In the genomic region with DNA sequence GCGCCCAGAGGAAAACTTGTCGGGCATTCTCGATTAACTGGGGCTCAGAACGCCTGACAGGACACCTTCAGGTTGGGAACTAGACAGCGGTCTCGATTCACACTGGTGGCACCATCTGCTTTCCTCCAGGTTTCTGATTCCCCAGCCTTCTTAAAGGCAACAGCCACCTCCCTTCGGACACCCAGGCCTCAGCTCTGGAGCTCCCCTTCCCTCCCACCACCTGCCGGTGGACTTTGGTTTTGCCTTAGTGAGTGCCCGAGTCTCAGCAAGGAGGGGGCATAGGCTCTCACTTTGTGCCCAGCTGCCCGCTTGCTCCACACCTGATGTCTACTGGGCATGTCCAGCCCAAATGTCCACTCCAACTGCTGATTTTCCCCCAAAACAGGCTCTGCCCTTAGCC, we compare ENCODE assay signal across 25 cellular contexts.
DNase-seq lines count a peak whose midpoint lies in the region; ATAC-seq and TF ChIP-seq lines count a peak whose summit lies in the region.
"Had no signal": no experiment of that assay in that cellular context is flagged by ENCODE, and none has a peak within 500 bp of the region (broad histone marks: within the 10 kb centered on the region; RNA-seq: fewer than 3 reads in every experiment).

No MANE protein-coding gene starts in this region.

- no peaks in the 10 kb centered on the region for H3K36me3 Mint-ChIP-seq in nephron (ENCODE audit: low read depth)
- H3K36me3 Mint-ChIP-seq in type B pancreatic cell: no peaks in the 10 kb centered on the region
- H3K36me3 Mint-ChIP-seq: brain had no signal

- no peaks in the 10 kb centered on the region for H3K4me1 Mint-ChIP-seq in stimulated activated naive CD8-positive, alpha-beta T cell treated with anti-CD3 and anti-CD28 coated beads, Interleukin-15, amount 100 ng/mL, for 72 hours
- H3K4me1 Mint-ChIP-seq in nephron: peaks cover 43% of the 10 kb centered on the region
- peaks cover 27% of the 10 kb centered on the region for H3K4me1 Mint-ChIP-seq in type B pancreatic cell (ENCODE audit: unreplicated experiment)
- H3K4me1 Mint-ChIP-seq: activated B cell treated with CpG ODN at 0.5 μM for 24 hours; activated naive CD8-positive, alpha-beta T cell treated with anti-CD3 and anti-CD28 coated beads, Interleukin-2, amount 50 U/mL, for 24 hours had no signal

- intact Hi-C loops in body of pancreas (cut with DNase I): no loop called here
- intact Hi-C loops in OCI-LY7 (cut with micrococcal nuclease; ENCODE audit: unreplicated experiment): no loop called here

- no peak overlapping the region for H3K4me3 Mint-ChIP-seq in stimulated activated naive CD8-positive, alpha-beta T cell treated with anti-CD3 and anti-CD28 coated beads, Interleukin-15, amount 100 ng/mL, for 72 hours
- H3K4me3 Mint-ChIP-seq in nephron: no peak overlapping the region
- H3K4me3 Mint-ChIP-seq in type B pancreatic cell: no peak overlapping the region
- H3K4me3 Mint-ChIP-seq: activated B cell treated with CpG ODN at 0.5 μM for 24 hours; activated naive CD8-positive, alpha-beta T cell treated with anti-CD3 and anti-CD28 coated beads, Interleukin-2, amount 50 U/mL, for 24 hours; brain; T-helper 2 cell treated with Interferon-gamma antibody and Interleukin-4, amounts not matched to agents 5 μg/mL and 100 μg/mL, for 36 hours had no signal

- H3K36me3 ChIP-seq in body of pancreas (replicated peaks in 1 of 2; ENCODE audit: insufficient read depth in 1 of 2, low read depth in 2 of 2) (peaks cover 0 to 3% of the 10 kb centered on the region in 2 donors), OCI-LY7 (ENCODE audit: insufficient read depth, low read length) (no peaks in the 10 kb centered on the region)
- H3K36me3 ChIP-seq: BE2C, vagina had no signal

- H3K27me3 Mint-ChIP-seq in stimulated activated naive CD8-positive, alpha-beta T cell treated with anti-CD3 and anti-CD28 coated beads, Interleukin-15, amount 100 ng/mL, for 72 hours: no peaks in the 10 kb centered on the region
- H3K27me3 Mint-ChIP-seq in nephron (ENCODE audit: low read depth) (peaks cover 14% of the 10 kb centered on the region), type B pancreatic cell (no peaks in the 10 kb centered on the region)
- H3K27me3 Mint-ChIP-seq: activated naive CD8-positive, alpha-beta T cell treated with anti-CD3 and anti-CD28 coated beads, Interleukin-2, amount 50 U/mL, for 24 hours had no signal

- H3K79me2 ChIP-seq in OCI-LY7 (ENCODE audit: insufficient read depth, low read depth, low read length): no peaks in the 10 kb centered on the region

- H3K9me3 ChIP-seq in body of pancreas: no peaks in the 10 kb centered on the region
- H3K9me3 ChIP-seq in OCI-LY7 (ENCODE audit: low read length): no peaks in the 10 kb centered on the region
- H3K9me3 ChIP-seq: BE2C, lower lobe of right lung, mucosa of descending colon, suprapubic skin, vagina had no signal

- POLR2A ChIA-PET in OCI-LY7 (lab: Charles Lee): interaction anchor here (0.6 kb wide), 1 partner anchor 30 kb away, joined by 3 read pairs; no protein-coding TSS in a partner anchor

- 79 to 80% methylated on average over 10 of the region's 10 CpGs for WGBS in body of pancreas, 2 donors

- ATAC-seq in stimulated activated naive CD8-positive, alpha-beta T cell treated with anti-CD3 and anti-CD28 coated beads, Interleukin-15, amount 100 ng/mL, for 72 hours: no peak
- ATAC-seq in stimulated activated naive CD8-positive, alpha-beta T cell treated with anti-CD3 and anti-CD28 coated beads, Interleukin-15, Interleukin-2, amounts not matched to agents 100 U/mL and 50 U/mL, for 24 hours: no peak
- peak; percentile 36 for ATAC-seq in body of pancreas
- ATAC-seq: activated naive CD8-positive, alpha-beta T cell treated with anti-CD3 and anti-CD28 coated beads, Interleukin-2, amount 50 U/mL, for 24 hours; lower lobe of right lung; mucosa of descending colon had no signal

- peak overlapping the region; percentile 10 to 15 for H3K27ac Mint-ChIP-seq in stimulated activated naive CD8-positive, alpha-beta T cell treated with anti-CD3 and anti-CD28 coated beads, Interleukin-15, amount 100 ng/mL, for 72 hours
- peak overlapping the region in 2 of 3 experiments; percentile 13 to 54 for H3K27ac Mint-ChIP-seq in nephron
- no peak overlapping the region for H3K27ac Mint-ChIP-seq in type B pancreatic cell
- H3K27ac Mint-ChIP-seq: activated B cell treated with CpG ODN at 0.5 μM for 24 hours; activated naive CD8-positive, alpha-beta T cell treated with anti-CD3 and anti-CD28 coated beads, Interleukin-2, amount 50 U/mL, for 24 hours; brain; T-helper 2 cell treated with Interferon-gamma antibody and Interleukin-4, amounts not matched to agents 5 μg/mL and 100 μg/mL, for 36 hours had no signal

- no peak for DNase-seq in stimulated activated naive CD8-positive, alpha-beta T cell treated with anti-CD3 and anti-CD28 coated beads, Interleukin-15, amount 100 ng/mL, for 72 hours
- DNase-seq in stimulated activated naive CD8-positive, alpha-beta T cell treated with anti-CD3 and anti-CD28 coated beads, Interleukin-15, Interleukin-2, amounts not matched to agents 100 U/mL and 50 U/mL, for 24 hours: no peak
- DNase-seq in body of pancreas: peak in 1 of 4 donors; percentile 52
- no peak for DNase-seq in type B pancreatic cell (ENCODE audit: extremely low spot score, unreplicated experiment)
- no peak for DNase-seq in KBM-7
- DNase-seq in activated naive CD4-positive, alpha-beta T cell (lab: John Stamatoyannopoulos, UW): no peak
- DNase-seq in OCI-LY7 (ENCODE audit: low spot score): no peak
- DNase-seq: activated B cell treated with CpG ODN at 0.5 μM for 24 hours; activated naive CD8-positive, alpha-beta T cell treated with anti-CD3 and anti-CD28 coated beads, Interleukin-2, amount 50 U/mL, for 24 hours; BE2C; DMS79 treated with DMSO at 0.1 percent for 48 hours; effector CD4-positive, alpha-beta T cell; hypothalamus; Karpas-422; lower lobe of right lung; mucosa of descending colon; NCI-H1694 treated with DMSO at 0.1 percent for 48 hours; NCI-H69; stimulated activated CD4-positive, alpha-beta T cell treated with anti-CD3 and anti-CD28 coated beads, Interleukin-1b, Interleukin-23, amount 100 ng/mL, for 48 hours had no signal

- no peaks in the 10 kb centered on the region for H4K20me1 ChIP-seq in OCI-LY7 (ENCODE audit: insufficient read depth, low read length)

- no peak overlapping the region for H3K4me3 ChIP-seq in body of pancreas
- no peak overlapping the region for H3K4me3 ChIP-seq in OCI-LY7 (ENCODE audit: low read depth, low read length, poor library complexity, severe bottlenecking)
- H3K4me3 ChIP-seq: lower lobe of right lung, mucosa of descending colon, suprapubic skin, vagina had no signal

- CTCF ChIA-PET in OCI-LY7 (lab: Charles Lee; ENCODE audit: unreplicated experiment): no interaction called here

- no peaks in the 10 kb centered on the region for H3K9me2 ChIP-seq in OCI-LY7 (ENCODE audit: insufficient read depth, low read length)

- H3K9me3 Mint-ChIP-seq in stimulated activated naive CD8-positive, alpha-beta T cell treated with anti-CD3 and anti-CD28 coated beads, Interleukin-15, amount 100 ng/mL, for 72 hours: no peaks in the 10 kb centered on the region
- H3K9me3 Mint-ChIP-seq in nephron (no peaks in the 10 kb centered on the region), type B pancreatic cell (no peaks in the 10 kb centered on the region)
- H3K9me3 Mint-ChIP-seq: activated B cell treated with CpG ODN at 0.5 μM for 24 hours; activated naive CD8-positive, alpha-beta T cell treated with anti-CD3 and anti-CD28 coated beads, Interleukin-2, amount 50 U/mL, for 24 hours; activated T-helper 2 cell treated with anti-CD3 and anti-CD28 coated beads, Interferon-gamma antibody, Interleukin-2, Interleukin-4, amounts not matched to agents 10 μg/mL and 5 μg/mL and 100 μg/mL, durations not matched to agents 14 hours and 24 hours and 36 hours; brain; T-helper 2 cell treated with Interferon-gamma antibody and Interleukin-4, amounts not matched to agents 5 μg/mL and 100 μg/mL, for 36 hours had no signal

- BruUV-seq in OCI-LY7 (replicated peaks; lab: Mats Ljungman, UMichigan): no TSS peak

- peaks cover 10% of the 10 kb centered on the region for H3K4me1 ChIP-seq in body of pancreas
- no peaks in the 10 kb centered on the region for H3K4me1 ChIP-seq in OCI-LY7 (ENCODE audit: insufficient read depth, low read length, poor library complexity, severe bottlenecking)
- H3K4me1 ChIP-seq: vagina had no signal

- peak in 2 of 7 experiments; percentile 16 to 38 for TF ChIP-seq CTCF in body of pancreas (IDR thresholded peaks at IDR 0.05)
- TF ChIP-seq CTCF in nephron (IDR thresholded peaks at IDR 0.05; ENCODE audit: unreplicated experiment in 3 of 3): no peak
- TF ChIP-seq CTCF in type B pancreatic cell (conservative IDR thresholded peaks at IDR 0.05): peak; percentile 7
- no peak for TF ChIP-seq CTCF in OCI-LY7 (conservative IDR thresholded peaks at IDR 0.05; ENCODE audit: low read length)

- no peaks in the 10 kb centered on the region for H3K27me3 ChIP-seq in body of pancreas
- H3K27me3 ChIP-seq: BE2C, suprapubic skin, vagina had no signal

- in situ Hi-C loops in KBM-7 (cut with MboI; ENCODE audit: low pct_unique_long_range_greater_than_20kb, low sequenced_read_pairs): loop anchor here (25.0 kb wide), 1 partner anchor 455 kb away; no protein-coding TSS in a partner anchor

- H3K27ac ChIP-seq in body of pancreas: no peak overlapping the region
- no peak overlapping the region for H3K27ac ChIP-seq in OCI-LY7 (ENCODE audit: low read depth, low read length, poor library complexity, severe bottlenecking)
- H3K27ac ChIP-seq: lower lobe of right lung, suprapubic skin, vagina had no signal

- H2AFZ ChIP-seq in OCI-LY7 (ENCODE audit: low read length): no peak overlapping the region

- no peak overlapping the region for H3K4me2 ChIP-seq in OCI-LY7 (ENCODE audit: low read length)

- TF ChIP-seq POLR2A in body of pancreas (IDR thresholded peaks at IDR 0.05): no peak
